ENCODE assay signal across 1 cellular context in genomic region chr2:86216577-86217555, GRCh38.
TF ChIP-seq lines count a peak whose summit lies in the region.

No MANE protein-coding gene starts in this region.

TF ChIP-seq in K562, 482 proteins besides CTCF, POLR2A, EP300 and RAD21 (continued from another document and continues in another):
- no peak for TF ChIP-seq ZNF511 (CRISPR knock-in tag; IDR thresholded peaks at IDR 0.05)
- TF ChIP-seq TOE1 (IDR thresholded peaks at IDR 0.05; ENCODE audit: borderline replicate concordance), result peak; percentile 44; the same call in 1 of the 2 replicates
- TF ChIP-seq TOE1 (CRISPR knock-in tag; IDR thresholded peaks at IDR 0.05; ENCODE audit: borderline replicate concordance, low read depth), result no peak
- no peak for TF ChIP-seq SP2 (IDR thresholded peaks at IDR 0.05; ENCODE audit: extremely low read depth, low read depth, low read length, poor library complexity, severe bottlenecking)
- TF ChIP-seq ZNF589 (CRISPR knock-in tag; IDR thresholded peaks at IDR 0.05; ENCODE audit: low read depth), result no peak
- no peak for TF ChIP-seq POLR3G (IDR thresholded peaks at IDR 0.05; ENCODE audit: extremely low read depth, insufficient read length, insufficient replicate concordance)
- peak; percentile 99 for TF ChIP-seq ZNF316 (IDR thresholded peaks at IDR 0.05)
- TF ChIP-seq CBFA2T2 (conservative IDR thresholded peaks at IDR 0.05), result peak; percentile 80
- TF ChIP-seq SMARCB1 (IDR thresholded peaks at IDR 0.05; ENCODE audit: insufficient read length, low read depth), result no peak
- TF ChIP-seq THAP12 (CRISPR knock-in tag; IDR thresholded peaks at IDR 0.05), result no peak
- peak; percentile 96 for TF ChIP-seq MAFF (IDR thresholded peaks at IDR 0.05; ENCODE audit: low read length)
- no peak for TF ChIP-seq HNRNPL (IDR thresholded peaks at IDR 0.05; ENCODE audit: low read depth, low read length)
- TF ChIP-seq MAFK (IDR thresholded peaks at IDR 0.05; ENCODE audit: low read length), result peak; percentile 95
- no peak for TF ChIP-seq SNRNP70 (optimal IDR thresholded peaks at IDR 0.05; ENCODE audit: low read depth, low read length)
- TF ChIP-seq FOXM1 (IDR thresholded peaks at IDR 0.05; ENCODE audit: low read depth), result 0 out of 2 replicates have a peak, but pooled peaks have one; percentile 32
- no peak for TF ChIP-seq FOXM1 (CRISPR knock-in tag; IDR thresholded peaks at IDR 0.05; ENCODE audit: low read depth)
- no peak for TF ChIP-seq HINFP (tag; conservative IDR thresholded peaks at IDR 0.05; ENCODE audit: low read depth)
- TF ChIP-seq ZNF639 (CRISPR knock-in tag; conservative IDR thresholded peaks at IDR 0.05 in 1 of 2, IDR thresholded peaks at IDR 0.05 in 1 of 2), result no peak
- TF ChIP-seq MAX (CRISPR knock-in tag; IDR thresholded peaks at IDR 0.05), result no peak
- TF ChIP-seq TAF9B (IDR thresholded peaks at IDR 0.05; ENCODE audit: partially characterized antibody), result no peak
- TF ChIP-seq NKRF (IDR thresholded peaks at IDR 0.05; ENCODE audit: borderline replicate concordance), result no peak
- no peak for TF ChIP-seq ERF (CRISPR knock-in tag; IDR thresholded peaks at IDR 0.05)
- no peak for TF ChIP-seq SRSF9 (IDR thresholded peaks at IDR 0.05; ENCODE audit: borderline replicate concordance, low read depth, low read length)
- TF ChIP-seq E2F1 (CRISPR knock-in tag; IDR thresholded peaks at IDR 0.05), result no peak
- TF ChIP-seq TCF7L2 (IDR thresholded peaks at IDR 0.05; ENCODE audit: low read depth, low read length), result no peak
- no peak for TF ChIP-seq SRSF3 (IDR thresholded peaks at IDR 0.05; ENCODE audit: insufficient read depth, low read length)
- TF ChIP-seq CHAMP1 (IDR thresholded peaks at IDR 0.05), result no peak
- TF ChIP-seq ZNF76 (CRISPR knock-in tag; IDR thresholded peaks at IDR 0.05; ENCODE audit: borderline replicate concordance), result no peak
- TF ChIP-seq THRB (CRISPR knock-in tag; conservative IDR thresholded peaks at IDR 0.05), result no peak
- TF ChIP-seq MYC (IDR thresholded peaks at IDR 0.05; ENCODE audit: low read depth, low read length), result peak; percentile 35; the same call in 1 of the 2 replicates
- TF ChIP-seq MYC (CRISPR knock-in tag; IDR thresholded peaks at IDR 0.05; ENCODE audit: borderline replicate concordance, low read depth), result no peak
- no peak for TF ChIP-seq ZFP36 (IDR thresholded peaks at IDR 0.05; ENCODE audit: low read depth, low read length, partially characterized antibody)
- TF ChIP-seq KDM1A (IDR thresholded peaks at IDR 0.05), result peak; percentile 66 to 81
- peak; percentile 32 to 61; a peak in 2 of 4 replicates for TF ChIP-seq MNT (conservative IDR thresholded peaks at IDR 0.05)
- no peak for TF ChIP-seq ZC3H11A (IDR thresholded peaks at IDR 0.05; ENCODE audit: low read depth, low read length)
- TF ChIP-seq PYGO2 (tag; IDR thresholded peaks at IDR 0.05), result no peak
- TF ChIP-seq MAFG (tag; conservative IDR thresholded peaks at IDR 0.05), result peak; percentile 98
- TF ChIP-seq MCM7 (IDR thresholded peaks at IDR 0.05), result no peak
- TF ChIP-seq NR0B1 (IDR thresholded peaks at IDR 0.05; ENCODE audit: partially characterized antibody), result no peak
- no peak for TF ChIP-seq EWSR1 (IDR thresholded peaks at IDR 0.05; ENCODE audit: borderline replicate concordance, low read depth, partially characterized antibody)
- TF ChIP-seq SAP30 (IDR thresholded peaks at IDR 0.05; ENCODE audit: borderline replicate concordance, insufficient read depth, low read depth, low read length, poor library complexity, severe bottlenecking), result peak; percentile 31
- TF ChIP-seq SMARCC2 (IDR thresholded peaks at IDR 0.05; ENCODE audit: low read depth), result peak; percentile 38; the same call in 1 of the 2 replicates
- TF ChIP-seq ATF7 (IDR thresholded peaks at IDR 0.05), result peak; percentile 12; the same call in 1 of the 2 replicates
- TF ChIP-seq CREM (IDR thresholded peaks at IDR 0.05; ENCODE audit: low read depth), result no peak
- no peak for TF ChIP-seq NFE2L1 (tag; IDR thresholded peaks at IDR 0.05; ENCODE audit: borderline replicate concordance, low read depth)
